2 cellular contexts compared by ENCODE assay signal in the genomic region with DNA sequence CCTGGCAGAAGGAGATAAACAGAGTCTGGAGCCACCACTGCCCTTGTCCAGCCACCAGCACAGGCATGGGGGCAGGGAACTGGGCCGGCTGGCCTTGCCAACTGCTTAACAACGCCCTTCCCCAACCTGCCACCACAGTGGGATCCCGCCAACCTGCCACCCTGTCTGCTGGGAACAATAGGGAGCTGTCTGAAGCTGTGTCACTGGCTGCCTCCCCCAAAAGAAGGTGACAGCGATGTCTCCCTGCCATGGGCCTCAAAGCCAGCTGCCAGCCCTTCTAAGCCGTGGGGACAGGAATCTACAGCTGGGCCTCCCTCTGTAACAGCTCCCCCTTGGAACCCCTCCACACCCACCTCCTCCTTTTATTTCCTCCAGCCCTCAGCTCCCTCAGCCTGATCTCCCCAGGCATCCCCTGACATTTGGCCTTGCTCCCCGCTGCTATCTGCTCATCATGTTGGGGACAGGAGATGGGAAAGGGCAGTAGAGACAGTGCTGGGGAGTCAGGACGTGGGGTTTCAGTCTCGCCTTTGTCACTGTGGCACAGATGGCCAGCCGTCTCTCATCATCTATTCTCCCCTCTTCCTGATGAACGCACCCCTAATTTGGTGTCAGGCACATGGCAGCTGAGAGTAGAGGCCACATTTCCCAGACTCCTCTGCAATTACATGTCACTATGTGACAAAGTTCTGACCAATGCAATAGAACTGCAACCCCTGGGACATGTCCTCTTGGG.
TF ChIP-seq lines count a peak whose summit lies in the region.

No MANE protein-coding gene starts in this region.

TF ChIP-seq in H1, 55 proteins besides CTCF, POLR2A, EP300 and RAD21:
- TF ChIP-seq ZNF274 (IDR thresholded peaks at IDR 0.05; ENCODE audit: borderline replicate concordance, extremely low read depth, low read length) = no peak
- TF ChIP-seq CTBP2 (IDR thresholded peaks at IDR 0.05; ENCODE audit: borderline replicate concordance, insufficient read depth, insufficient read length, low read length) = no peak
- no peak for TF ChIP-seq TBP (IDR thresholded peaks at IDR 0.05; ENCODE audit: low read depth, low read length)
- no peak for TF ChIP-seq SIN3A (conservative IDR thresholded peaks at IDR 0.05 in 1 of 2, IDR thresholded peaks at IDR 0.05 in 1 of 2; ENCODE audit: low read depth in 1 of 2, low read length in 2 of 2)
- TF ChIP-seq RFX5 (IDR thresholded peaks at IDR 0.05; ENCODE audit: borderline replicate concordance, low read depth, low read length) = no peak
- no peak for TF ChIP-seq CBX5 (IDR thresholded peaks at IDR 0.05; ENCODE audit: low read depth, low read length)

TF ChIP-seq in GM23338, 12 proteins besides CTCF, POLR2A, EP300 and RAD21:
- TF ChIP-seq JUNB (IDR thresholded peaks at IDR 0.05; ENCODE audit: unreplicated experiment) = no peak
- TF ChIP-seq, protein P1, sequence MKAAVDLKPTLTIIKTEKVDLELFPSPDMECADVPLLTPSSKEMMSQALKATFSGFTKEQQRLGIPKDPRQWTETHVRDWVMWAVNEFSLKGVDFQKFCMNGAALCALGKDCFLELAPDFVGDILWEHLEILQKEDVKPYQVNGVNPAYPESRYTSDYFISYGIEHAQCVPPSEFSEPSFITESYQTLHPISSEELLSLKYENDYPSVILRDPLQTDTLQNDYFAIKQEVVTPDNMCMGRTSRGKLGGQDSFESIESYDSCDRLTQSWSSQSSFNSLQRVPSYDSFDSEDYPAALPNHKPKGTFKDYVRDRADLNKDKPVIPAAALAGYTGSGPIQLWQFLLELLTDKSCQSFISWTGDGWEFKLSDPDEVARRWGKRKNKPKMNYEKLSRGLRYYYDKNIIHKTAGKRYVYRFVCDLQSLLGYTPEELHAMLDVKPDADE (IDR thresholded peaks at IDR 0.05) = no peak
- no peak for TF ChIP-seq STAT1 (IDR thresholded peaks at IDR 0.05; ENCODE audit: unreplicated experiment)
- TF ChIP-seq ZNF114 (CRISPR knock-in tag; IDR thresholded peaks at IDR 0.05) = no peak
- TF ChIP-seq, protein P2, sequence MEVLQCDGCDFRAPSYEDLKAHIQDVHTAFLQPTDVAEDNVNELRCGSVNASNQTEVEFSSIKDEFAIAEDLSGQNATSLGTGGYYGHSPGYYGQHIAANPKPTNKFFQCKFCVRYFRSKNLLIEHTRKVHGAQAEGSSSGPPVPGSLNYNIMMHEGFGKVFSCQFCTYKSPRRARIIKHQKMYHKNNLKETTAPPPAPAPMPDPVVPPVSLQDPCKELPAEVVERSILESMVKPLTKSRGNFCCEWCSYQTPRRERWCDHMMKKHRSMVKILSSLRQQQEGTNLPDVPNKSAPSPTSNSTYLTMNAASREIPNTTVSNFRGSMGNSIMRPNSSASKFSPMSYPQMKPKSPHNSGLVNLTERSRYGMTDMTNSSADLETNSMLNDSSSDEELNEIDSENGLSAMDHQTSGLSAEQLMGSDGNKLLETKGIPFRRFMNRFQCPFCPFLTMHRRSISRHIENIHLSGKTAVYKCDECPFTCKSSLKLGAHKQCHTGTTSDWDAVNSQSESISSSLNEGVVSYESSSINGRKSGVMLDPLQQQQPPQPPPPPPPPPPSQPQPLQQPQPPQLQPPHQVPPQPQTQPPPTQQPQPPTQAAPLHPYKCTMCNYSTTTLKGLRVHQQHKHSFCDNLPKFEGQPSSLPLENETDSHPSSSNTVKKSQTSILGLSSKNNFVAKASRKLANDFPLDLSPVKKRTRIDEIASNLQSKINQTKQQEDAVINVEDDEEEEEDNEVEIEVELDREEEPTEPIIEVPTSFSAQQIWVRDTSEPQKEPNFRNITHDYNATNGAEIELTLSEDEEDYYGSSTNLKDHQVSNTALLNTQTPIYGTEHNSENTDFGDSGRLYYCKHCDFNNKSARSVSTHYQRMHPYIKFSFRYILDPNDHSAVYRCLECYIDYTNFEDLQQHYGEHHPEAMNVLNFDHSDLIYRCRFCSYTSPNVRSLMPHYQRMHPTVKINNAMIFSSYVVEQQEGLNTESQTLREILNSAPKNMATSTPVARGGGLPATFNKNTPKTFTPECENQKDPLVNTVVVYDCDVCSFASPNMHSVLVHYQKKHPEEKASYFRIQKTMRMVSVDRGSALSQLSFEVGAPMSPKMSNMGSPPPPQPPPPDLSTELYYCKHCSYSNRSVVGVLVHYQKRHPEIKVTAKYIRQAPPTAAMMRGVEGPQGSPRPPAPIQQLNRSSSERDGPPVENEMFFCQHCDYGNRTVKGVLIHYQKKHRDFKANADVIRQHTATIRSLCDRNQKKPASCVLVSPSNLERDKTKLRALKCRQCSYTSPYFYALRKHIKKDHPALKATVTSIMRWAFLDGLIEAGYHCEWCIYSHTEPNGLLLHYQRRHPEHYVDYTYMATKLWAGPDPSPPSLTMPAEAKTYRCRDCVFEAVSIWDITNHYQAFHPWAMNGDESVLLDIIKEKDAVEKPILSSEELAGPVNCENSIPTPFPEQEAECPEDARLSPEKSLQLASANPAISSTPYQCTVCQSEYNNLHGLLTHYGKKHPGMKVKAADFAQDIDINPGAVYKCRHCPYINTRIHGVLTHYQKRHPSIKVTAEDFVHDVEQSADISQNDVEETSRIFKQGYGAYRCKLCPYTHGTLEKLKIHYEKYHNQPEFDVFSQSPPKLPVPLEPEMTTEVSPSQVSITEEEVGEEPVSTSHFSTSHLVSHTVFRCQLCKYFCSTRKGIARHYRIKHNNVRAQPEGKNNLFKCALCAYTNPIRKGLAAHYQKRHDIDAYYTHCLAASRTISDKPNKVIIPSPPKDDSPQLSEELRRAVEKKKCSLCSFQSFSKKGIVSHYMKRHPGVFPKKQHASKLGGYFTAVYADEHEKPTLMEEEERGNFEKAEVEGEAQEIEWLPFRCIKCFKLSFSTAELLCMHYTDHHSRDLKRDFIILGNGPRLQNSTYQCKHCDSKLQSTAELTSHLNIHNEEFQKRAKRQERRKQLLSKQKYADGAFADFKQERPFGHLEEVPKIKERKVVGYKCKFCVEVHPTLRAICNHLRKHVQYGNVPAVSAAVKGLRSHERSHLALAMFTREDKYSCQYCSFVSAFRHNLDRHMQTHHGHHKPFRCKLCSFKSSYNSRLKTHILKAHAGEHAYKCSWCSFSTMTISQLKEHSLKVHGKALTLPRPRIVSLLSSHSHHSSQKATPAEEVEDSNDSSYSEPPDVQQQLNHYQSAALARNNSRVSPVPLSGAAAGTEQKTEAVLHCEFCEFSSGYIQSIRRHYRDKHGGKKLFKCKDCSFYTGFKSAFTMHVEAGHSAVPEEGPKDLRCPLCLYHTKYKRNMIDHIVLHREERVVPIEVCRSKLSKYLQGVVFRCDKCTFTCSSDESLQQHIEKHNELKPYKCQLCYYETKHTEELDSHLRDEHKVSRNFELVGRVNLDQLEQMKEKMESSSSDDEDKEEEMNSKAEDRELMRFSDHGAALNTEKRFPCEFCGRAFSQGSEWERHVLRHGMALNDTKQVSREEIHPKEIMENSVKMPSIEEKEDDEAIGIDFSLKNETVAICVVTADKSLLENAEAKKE (CRISPR knock-in tag; IDR thresholded peaks at IDR 0.05) = no peak
- TF ChIP-seq POLR2AphosphoS5 (IDR thresholded peaks at IDR 0.05; ENCODE audit: low read depth) = no peak
- no peak for TF ChIP-seq EZH2phosphoT487 (IDR thresholded peaks at IDR 0.05; ENCODE audit: unreplicated experiment)
- TF ChIP-seq CREB1 (CRISPR knock-in tag; IDR thresholded peaks at IDR 0.05; ENCODE audit: low read depth) = no peak
- TF ChIP-seq NANOG (IDR thresholded peaks at IDR 0.05; ENCODE audit: borderline replicate concordance) = no peak
